ENCODE assay signal across 17 cellular contexts in the genomic region with DNA sequence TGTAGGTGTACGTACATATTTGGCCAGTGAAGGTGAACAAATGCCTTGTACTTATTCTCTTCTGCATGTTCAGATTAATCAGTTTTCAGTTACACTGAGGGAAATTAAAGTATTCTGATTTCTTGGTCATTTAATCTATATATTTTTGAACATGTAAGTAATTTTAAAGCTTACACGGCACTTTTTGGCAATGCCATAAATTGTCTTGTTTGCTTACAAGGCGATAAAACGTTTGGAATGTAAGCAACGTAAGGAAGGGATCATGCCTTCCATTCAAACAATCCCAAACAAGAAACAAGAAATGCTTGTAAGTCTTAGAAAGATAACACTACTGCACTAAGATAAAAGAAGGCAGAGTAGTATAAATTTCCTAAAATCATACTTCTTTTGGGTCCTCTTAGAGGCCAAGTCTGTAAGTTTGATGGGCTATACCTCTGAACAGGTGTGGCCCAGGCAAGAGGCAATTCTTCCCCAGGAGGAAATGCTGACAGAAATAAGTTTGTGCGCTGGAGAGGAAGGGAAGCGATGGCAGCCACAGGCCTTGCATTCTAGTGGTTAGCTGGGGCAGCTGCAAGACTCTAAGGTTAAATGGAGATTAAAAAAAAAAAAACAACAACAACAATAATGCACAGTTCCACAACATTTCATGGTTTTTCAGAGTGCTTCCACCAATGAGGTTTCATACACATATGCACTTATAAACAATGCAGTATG.
"Had no signal": no experiment of that assay in that cellular context is flagged by ENCODE, and none has a peak within 500 bp of the region (broad histone marks: within the 10 kb centered on the region; RNA-seq: fewer than 3 reads in every experiment).

No MANE protein-coding gene starts in this region.

- ATAC-seq: esophagus mucosa, gastroesophageal sphincter, left cardiac atrium had no signal

- H3K4me1 Mint-ChIP-seq: nephron progenitor cell had no signal

- H3K27me3 ChIP-seq: gastroesophageal sphincter, sigmoid colon, stomach, transverse colon had no signal

- H3K9me3 Mint-ChIP-seq: nephron progenitor cell had no signal

- H3K27ac ChIP-seq: coronary artery, gastroesophageal sphincter, sigmoid colon, stomach, thoracic aorta, transverse colon had no signal

- H3K4me3 ChIP-seq: coronary artery, gastroesophageal sphincter, sigmoid colon, stomach, thoracic aorta, transverse colon had no signal

- DNase-seq: central memory CD4-positive, alpha-beta T cell; effector CD8-positive, alpha-beta T cell; kidney; left cardiac atrium; mammary epithelial cell; nephron progenitor cell; sigmoid colon; small intestine; stimulated activated CD4-positive, alpha-beta T cell treated with anti-CD3 and anti-CD28 coated beads, Interleukin-12 subunit alpha, Interleukin-12 subunit beta, amount 100 ng/mL, for 4 hours; stimulated activated naive CD4-positive, alpha-beta T cell; stomach; substantia nigra; transverse colon had no signal

- H3K4me3 Mint-ChIP-seq: nephron progenitor cell had no signal

- H3K9me3 ChIP-seq: gastroesophageal sphincter, sigmoid colon, stomach, thoracic aorta, transverse colon had no signal
